Comparison of ENCODE assay signal across 2 cellular contexts in the genomic region with DNA sequence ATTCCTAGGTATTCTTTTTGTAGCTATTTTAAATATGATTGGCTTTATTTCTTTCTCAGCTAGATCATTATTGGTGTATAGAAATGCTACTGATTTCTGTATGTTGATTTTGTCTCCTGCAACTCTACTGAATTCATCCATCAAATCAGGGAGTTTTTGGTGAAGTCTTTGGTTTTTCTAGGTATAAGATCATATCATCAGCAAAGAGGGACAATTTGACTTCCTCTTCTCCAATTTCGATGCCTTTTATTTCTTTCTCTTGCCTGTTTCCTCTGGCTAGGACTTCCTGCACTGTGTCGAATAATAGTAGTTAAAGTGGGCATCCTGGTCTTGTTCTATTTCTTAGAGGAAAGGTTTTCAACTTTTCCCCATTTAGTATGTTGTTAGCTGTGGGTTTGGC.
TF ChIP-seq lines count a peak whose summit lies in the region.

No MANE protein-coding gene starts in this region.

TF ChIP-seq in GM23338, 12 proteins besides CTCF, POLR2A, EP300 and RAD21 (continued from another document):
- TF ChIP-seq, protein P1, sequence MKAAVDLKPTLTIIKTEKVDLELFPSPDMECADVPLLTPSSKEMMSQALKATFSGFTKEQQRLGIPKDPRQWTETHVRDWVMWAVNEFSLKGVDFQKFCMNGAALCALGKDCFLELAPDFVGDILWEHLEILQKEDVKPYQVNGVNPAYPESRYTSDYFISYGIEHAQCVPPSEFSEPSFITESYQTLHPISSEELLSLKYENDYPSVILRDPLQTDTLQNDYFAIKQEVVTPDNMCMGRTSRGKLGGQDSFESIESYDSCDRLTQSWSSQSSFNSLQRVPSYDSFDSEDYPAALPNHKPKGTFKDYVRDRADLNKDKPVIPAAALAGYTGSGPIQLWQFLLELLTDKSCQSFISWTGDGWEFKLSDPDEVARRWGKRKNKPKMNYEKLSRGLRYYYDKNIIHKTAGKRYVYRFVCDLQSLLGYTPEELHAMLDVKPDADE (IDR thresholded peaks at IDR 0.05): no peak
- TF ChIP-seq EZH2phosphoT487 (IDR thresholded peaks at IDR 0.05; ENCODE audit: unreplicated experiment): no peak
- TF ChIP-seq JUNB (IDR thresholded peaks at IDR 0.05; ENCODE audit: unreplicated experiment): no peak
- TF ChIP-seq CREB1 (CRISPR knock-in tag; IDR thresholded peaks at IDR 0.05; ENCODE audit: low read depth): no peak
- TF ChIP-seq, protein P2, sequence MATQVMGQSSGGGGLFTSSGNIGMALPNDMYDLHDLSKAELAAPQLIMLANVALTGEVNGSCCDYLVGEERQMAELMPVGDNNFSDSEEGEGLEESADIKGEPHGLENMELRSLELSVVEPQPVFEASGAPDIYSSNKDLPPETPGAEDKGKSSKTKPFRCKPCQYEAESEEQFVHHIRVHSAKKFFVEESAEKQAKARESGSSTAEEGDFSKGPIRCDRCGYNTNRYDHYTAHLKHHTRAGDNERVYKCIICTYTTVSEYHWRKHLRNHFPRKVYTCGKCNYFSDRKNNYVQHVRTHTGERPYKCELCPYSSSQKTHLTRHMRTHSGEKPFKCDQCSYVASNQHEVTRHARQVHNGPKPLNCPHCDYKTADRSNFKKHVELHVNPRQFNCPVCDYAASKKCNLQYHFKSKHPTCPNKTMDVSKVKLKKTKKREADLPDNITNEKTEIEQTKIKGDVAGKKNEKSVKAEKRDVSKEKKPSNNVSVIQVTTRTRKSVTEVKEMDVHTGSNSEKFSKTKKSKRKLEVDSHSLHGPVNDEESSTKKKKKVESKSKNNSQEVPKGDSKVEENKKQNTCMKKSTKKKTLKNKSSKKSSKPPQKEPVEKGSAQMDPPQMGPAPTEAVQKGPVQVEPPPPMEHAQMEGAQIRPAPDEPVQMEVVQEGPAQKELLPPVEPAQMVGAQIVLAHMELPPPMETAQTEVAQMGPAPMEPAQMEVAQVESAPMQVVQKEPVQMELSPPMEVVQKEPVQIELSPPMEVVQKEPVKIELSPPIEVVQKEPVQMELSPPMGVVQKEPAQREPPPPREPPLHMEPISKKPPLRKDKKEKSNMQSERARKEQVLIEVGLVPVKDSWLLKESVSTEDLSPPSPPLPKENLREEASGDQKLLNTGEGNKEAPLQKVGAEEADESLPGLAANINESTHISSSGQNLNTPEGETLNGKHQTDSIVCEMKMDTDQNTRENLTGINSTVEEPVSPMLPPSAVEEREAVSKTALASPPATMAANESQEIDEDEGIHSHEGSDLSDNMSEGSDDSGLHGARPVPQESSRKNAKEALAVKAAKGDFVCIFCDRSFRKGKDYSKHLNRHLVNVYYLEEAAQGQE (IDR thresholded peaks at IDR 0.05; ENCODE audit: unreplicated experiment): no peak
- TF ChIP-seq STAT1 (IDR thresholded peaks at IDR 0.05; ENCODE audit: unreplicated experiment): no peak

TF ChIP-seq in K562, 482 proteins besides CTCF, POLR2A, EP300 and RAD21 (continued from another document):
- TF ChIP-seq, protein P3, sequence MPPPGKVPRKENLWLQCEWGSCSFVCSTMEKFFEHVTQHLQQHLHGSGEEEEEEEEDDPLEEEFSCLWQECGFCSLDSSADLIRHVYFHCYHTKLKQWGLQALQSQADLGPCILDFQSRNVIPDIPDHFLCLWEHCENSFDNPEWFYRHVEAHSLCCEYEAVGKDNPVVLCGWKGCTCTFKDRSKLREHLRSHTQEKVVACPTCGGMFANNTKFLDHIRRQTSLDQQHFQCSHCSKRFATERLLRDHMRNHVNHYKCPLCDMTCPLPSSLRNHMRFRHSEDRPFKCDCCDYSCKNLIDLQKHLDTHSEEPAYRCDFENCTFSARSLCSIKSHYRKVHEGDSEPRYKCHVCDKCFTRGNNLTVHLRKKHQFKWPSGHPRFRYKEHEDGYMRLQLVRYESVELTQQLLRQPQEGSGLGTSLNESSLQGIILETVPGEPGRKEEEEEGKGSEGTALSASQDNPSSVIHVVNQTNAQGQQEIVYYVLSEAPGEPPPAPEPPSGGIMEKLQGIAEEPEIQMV (tag; conservative IDR thresholded peaks at IDR 0.05; ENCODE audit: low read depth): no peak
- TF ChIP-seq GABPA (tag; conservative IDR thresholded peaks at IDR 0.05; ENCODE audit: low read depth): 0 out of 2 replicates have a peak, but pooled peaks have one; percentile 17
- peak; percentile 45; the same call in 1 of the 2 replicates for TF ChIP-seq SPI1 (IDR thresholded peaks at IDR 0.05; ENCODE audit: borderline replicate concordance, low read depth, low read length)
